In genomic region chr5:168654225-168654624, GRCh38 we compare ENCODE assay signal across 15 cellular contexts.
DNase-seq lines count a peak whose midpoint lies in the region; ATAC-seq and TF ChIP-seq lines count a peak whose summit lies in the region.
"Had no signal": no experiment of that assay in that cellular context is flagged by ENCODE, and none has a peak within 500 bp of the region (broad histone marks: within the 10 kb centered on the region; RNA-seq: fewer than 3 reads in every experiment).

No MANE protein-coding gene starts in this region.

- DNase-seq in G401 (ENCODE audit: low spot score), result peak; percentile 64
- no peak for DNase-seq in T-helper 17 cell
- DNase-seq in glutamatergic neuron, result no peak
- DNase-seq in Peyer's patch, result no peak
- no peak for DNase-seq in Caco-2
- DNase-seq: activated CD4-positive, alpha-beta T cell treated with anti-CD3 and anti-CD28 coated beads for 4 hours; DND-41; lower lobe of right lung; NCI-H1048; right lobe of liver had no signal

- H3K4me1 ChIP-seq in Peyer's patch (peaks cover 0 to 37% (median 0%) of the 10 kb centered on the region in 4 donors), Caco-2 (no peaks in the 10 kb centered on the region)
- H3K4me1 ChIP-seq: lower lobe of right lung had no signal

- peaks cover 2% of the 10 kb centered on the region for H3K9me3 Mint-ChIP-seq in glutamatergic neuron (ENCODE audit: unreplicated experiment)
- H3K9me3 Mint-ChIP-seq in Caco-2 (ENCODE audit: unreplicated experiment), result peaks cover 5% of the 10 kb centered on the region

- TF ChIP-seq CTCF in glutamatergic neuron (IDR thresholded peaks at IDR 0.05; ENCODE audit: partially characterized antibody, unreplicated experiment) (no peak), Peyer's patch (IDR thresholded peaks at IDR 0.05) (no peak), Caco-2 (IDR thresholded peaks at IDR 0.05; ENCODE audit: insufficient read depth in 1 of 2, low read depth in 1 of 2, low read length in 1 of 2, severe bottlenecking in 1 of 2, unreplicated experiment in 1 of 2) (no peak)

- ATAC-seq in T-helper 17 cell (no peak), HG03097 (IDR thresholded peaks at IDR 0.05; ENCODE audit: low FRiP score, unreplicated experiment) (no peak), GM19035 (IDR thresholded peaks at IDR 0.05; ENCODE audit: unreplicated experiment) (no peak)
- ATAC-seq: HCT116, lower lobe of right lung, right lobe of liver had no signal

- H3K27ac ChIP-seq in skin epidermis, result peak overlapping the region in 15 of 21 experiments; percentile 0 to 75 (median 56)
- peak overlapping the region in 1 of 4 donors; percentile 95 for H3K27ac ChIP-seq in Peyer's patch
- H3K27ac ChIP-seq: lower lobe of right lung, right lobe of liver had no signal

- BruUV-seq in Caco-2 (replicated peaks; lab: Mats Ljungman, UMichigan), result no TSS peak

- H3K27ac Mint-ChIP-seq in T-helper 17 cell (peak overlapping the region; percentile 29), glutamatergic neuron (ENCODE audit: unreplicated experiment) (peak overlapping the region; percentile 30), Caco-2 (ENCODE audit: unreplicated experiment) (no peak overlapping the region)
- H3K27ac Mint-ChIP-seq: activated naive CD8-positive, alpha-beta T cell had no signal

- intact Hi-C loops in Caco-2 (cut with micrococcal nuclease; ENCODE audit: unreplicated experiment), result no loop called here

- no peak for TF ChIP-seq POLR2A in Peyer's patch (IDR thresholded peaks at IDR 0.05)

- POLR2A ChIA-PET in Caco-2 (lab: Charles Lee), result interaction anchor here (0.7 kb wide), 1 partner anchor 97 kb away, joined by 3 read pairs; no protein-coding TSS in a partner anchor

- in situ Hi-C loops in G401 (cut with HindIII; ENCODE audit: low sequenced_read_pairs), result no loop called here

- H3K36me3 Mint-ChIP-seq in T-helper 17 cell (ENCODE audit: low read depth), result no peaks in the 10 kb centered on the region
- no peaks in the 10 kb centered on the region for H3K36me3 Mint-ChIP-seq in glutamatergic neuron (ENCODE audit: unreplicated experiment)
- H3K36me3 Mint-ChIP-seq in Caco-2 (ENCODE audit: insufficient read depth, unreplicated experiment), result no peaks in the 10 kb centered on the region
- H3K36me3 Mint-ChIP-seq: activated naive CD8-positive, alpha-beta T cell had no signal

- CTCF ChIA-PET in Caco-2 (lab: Charles Lee), result no interaction called here

- H3K27me3 Mint-ChIP-seq in T-helper 17 cell (peaks cover 27% of the 10 kb centered on the region), glutamatergic neuron (ENCODE audit: unreplicated experiment) (no peaks in the 10 kb centered on the region), Caco-2 (ENCODE audit: insufficient read depth, unreplicated experiment) (no peaks in the 10 kb centered on the region)

- H3K4me3 ChIP-seq in skin epidermis (no peak overlapping the region), Peyer's patch (no peak overlapping the region), Caco-2 (ENCODE audit: low read depth, low read length) (no peak overlapping the region)
- H3K4me3 ChIP-seq: lower lobe of right lung, right lobe of liver had no signal

- H3K9me3 ChIP-seq in T-helper 17 cell (ENCODE audit: control insufficient read depth, low read length, poor library complexity, severe bottlenecking) (peaks cover 3% of the 10 kb centered on the region), Peyer's patch (no peaks in the 10 kb centered on the region), Caco-2 (no peaks in the 10 kb centered on the region)
- H3K9me3 ChIP-seq: lower lobe of right lung, right lobe of liver had no signal

- H3K27me3 ChIP-seq in Peyer's patch, result no peaks in the 10 kb centered on the region
- no peaks in the 10 kb centered on the region for H3K27me3 ChIP-seq in Caco-2 (replicated peaks; ENCODE audit: control insufficient read depth, insufficient read depth, low read length)
- H3K27me3 ChIP-seq: right lobe of liver had no signal

- peaks cover 2% of the 10 kb centered on the region for H3K4me1 Mint-ChIP-seq in T-helper 17 cell
- H3K4me1 Mint-ChIP-seq in glutamatergic neuron (ENCODE audit: low read depth, unreplicated experiment), result peaks cover 16% of the 10 kb centered on the region
- no peaks in the 10 kb centered on the region for H3K4me1 Mint-ChIP-seq in Caco-2 (ENCODE audit: low read depth, unreplicated experiment)

- H3K4me3 Mint-ChIP-seq in T-helper 17 cell (no peak overlapping the region), glutamatergic neuron (ENCODE audit: unreplicated experiment) (no peak overlapping the region), Caco-2 (ENCODE audit: unreplicated experiment) (no peak overlapping the region)
- H3K4me3 Mint-ChIP-seq: activated naive CD8-positive, alpha-beta T cell had no signal

- H3K36me3 ChIP-seq in Peyer's patch, result no peaks in the 10 kb centered on the region
- no peaks in the 10 kb centered on the region for H3K36me3 ChIP-seq in Caco-2 (ENCODE audit: control insufficient read depth, insufficient read depth, low read length)
- H3K36me3 ChIP-seq: lower lobe of right lung, right lobe of liver had no signal
